In the genomic region with DNA sequence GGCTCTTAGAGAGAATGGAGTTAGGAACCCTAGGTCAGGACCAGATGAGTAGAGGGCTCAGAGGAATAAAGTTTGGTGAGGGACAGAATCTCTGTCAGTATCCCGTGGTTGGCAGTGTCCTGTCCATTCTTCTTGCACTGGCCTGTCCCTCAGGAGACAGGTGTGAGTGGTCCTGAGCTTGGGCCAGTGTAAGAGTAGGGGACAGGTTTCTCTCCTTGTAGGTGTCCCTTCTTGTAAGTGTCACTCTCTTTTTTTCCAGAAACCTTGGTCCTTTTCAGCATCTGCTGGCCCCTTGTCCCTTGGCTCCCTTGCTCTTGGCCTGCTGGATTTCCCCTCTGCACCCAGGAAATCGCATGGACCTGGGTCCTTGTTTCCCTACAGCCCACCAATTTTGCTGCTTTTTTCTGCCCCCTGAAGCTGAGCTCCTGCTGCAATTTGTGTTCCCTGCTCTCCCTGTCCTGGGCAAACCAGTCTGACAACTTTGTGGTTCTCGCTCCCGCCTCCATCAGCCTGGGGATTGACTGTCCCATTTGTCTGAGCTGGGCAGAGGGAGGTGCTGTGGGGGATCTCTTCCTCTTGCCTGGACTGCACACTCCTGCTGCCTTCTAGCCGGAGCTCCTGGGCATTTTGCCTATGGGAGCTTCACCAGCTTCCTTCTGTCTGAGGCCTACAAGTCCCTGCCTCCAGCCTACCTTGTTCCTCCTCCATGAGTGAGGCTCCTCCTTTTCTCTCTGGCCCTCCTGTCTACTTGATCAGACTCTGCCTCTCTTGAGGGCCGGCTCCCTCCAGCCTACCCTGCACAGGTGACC, we compare ENCODE assay signal across 8 cellular contexts. TPM values are rescaled to one million over a fixed set of nuclear protein-coding genes. Genes with fewer than 3 reads are reported as not detected.
A peak's percentile ranks its signal among the peaks of the same experiment; 100 is the strongest.
DNase-seq lines count a peak whose midpoint lies in the region; ATAC-seq and TF ChIP-seq lines count a peak whose summit lies in the region.

No MANE protein-coding gene starts in this region.

- no peak for DNase-seq in Right ventricle myocardium inferior (ENCODE audit: missing footprints)
- no peak for DNase-seq in cardiac septum (ENCODE audit: low spot score)
- peak; percentile 46 for DNase-seq in fibroblast of peridontal ligament (ENCODE audit: extremely low read depth)
- no peak for DNase-seq in neural crest cell (ENCODE audit: low read depth, low spot score)
- no peak for DNase-seq in NK-92 (lab: John Stamatoyannopoulos, UW; ENCODE audit: unreplicated experiment)
- no peak for DNase-seq in SKM-1 treated with dmso at 0.1 percent for 144 hours (lab: John Stamatoyannopoulos, UW; ENCODE audit: unreplicated experiment)

- H3K4me1 Mint-ChIP-seq in neural crest cell = peaks cover 88% of the 10 kb centered on the region

- intact Hi-C loops in Right ventricle myocardium inferior (cut with DNase I) (no loop called here), cardiac septum (cut with DNase I) (no loop called here)

- TF ChIP-seq CTCF in neural crest cell (conservative IDR thresholded peaks at IDR 0.05) = no peak

- H3K27ac Mint-ChIP-seq in neural crest cell (ENCODE audit: unreplicated experiment) = peak overlapping the region; percentile 10

- no peaks in the 10 kb centered on the region for H3K36me3 Mint-ChIP-seq in neural crest cell (ENCODE audit: low read depth)

- H3K4me3 Mint-ChIP-seq in neural crest cell = peak overlapping the region; percentile 55

- H3K9me3 Mint-ChIP-seq in neural crest cell = no peaks in the 10 kb centered on the region

- ATAC-seq in Right ventricle myocardium inferior (peak; percentile 21), SK-N-SH treated with all-trans-retinoic acid at 6 μM for 48 hours (peak; percentile 65), HG03280 (IDR thresholded peaks at IDR 0.05; ENCODE audit: unreplicated experiment) (no peak)

- H3K27me3 Mint-ChIP-seq in neural crest cell (ENCODE audit: low read depth) = no peaks in the 10 kb centered on the region

TF ChIP-seq in SK-N-SH treated with all-trans-retinoic acid at 6 μM for 48 hours, 23 proteins besides CTCF, POLR2A, EP300 and RAD21:
- TF ChIP-seq, protein P1, sequence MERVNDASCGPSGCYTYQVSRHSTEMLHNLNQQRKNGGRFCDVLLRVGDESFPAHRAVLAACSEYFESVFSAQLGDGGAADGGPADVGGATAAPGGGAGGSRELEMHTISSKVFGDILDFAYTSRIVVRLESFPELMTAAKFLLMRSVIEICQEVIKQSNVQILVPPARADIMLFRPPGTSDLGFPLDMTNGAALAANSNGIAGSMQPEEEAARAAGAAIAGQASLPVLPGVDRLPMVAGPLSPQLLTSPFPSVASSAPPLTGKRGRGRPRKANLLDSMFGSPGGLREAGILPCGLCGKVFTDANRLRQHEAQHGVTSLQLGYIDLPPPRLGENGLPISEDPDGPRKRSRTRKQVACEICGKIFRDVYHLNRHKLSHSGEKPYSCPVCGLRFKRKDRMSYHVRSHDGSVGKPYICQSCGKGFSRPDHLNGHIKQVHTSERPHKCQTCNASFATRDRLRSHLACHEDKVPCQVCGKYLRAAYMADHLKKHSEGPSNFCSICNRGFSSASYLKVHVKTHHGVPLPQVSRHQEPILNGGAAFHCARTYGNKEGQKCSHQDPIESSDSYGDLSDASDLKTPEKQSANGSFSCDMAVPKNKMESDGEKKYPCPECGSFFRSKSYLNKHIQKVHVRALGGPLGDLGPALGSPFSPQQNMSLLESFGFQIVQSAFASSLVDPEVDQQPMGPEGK (CRISPR knock-in tag; IDR thresholded peaks at IDR 0.05; ENCODE audit: borderline replicate concordance) = no peak
- no peak for TF ChIP-seq ZNF565 (CRISPR knock-in tag; conservative IDR thresholded peaks at IDR 0.05; ENCODE audit: low read depth)
- TF ChIP-seq, protein P2, sequence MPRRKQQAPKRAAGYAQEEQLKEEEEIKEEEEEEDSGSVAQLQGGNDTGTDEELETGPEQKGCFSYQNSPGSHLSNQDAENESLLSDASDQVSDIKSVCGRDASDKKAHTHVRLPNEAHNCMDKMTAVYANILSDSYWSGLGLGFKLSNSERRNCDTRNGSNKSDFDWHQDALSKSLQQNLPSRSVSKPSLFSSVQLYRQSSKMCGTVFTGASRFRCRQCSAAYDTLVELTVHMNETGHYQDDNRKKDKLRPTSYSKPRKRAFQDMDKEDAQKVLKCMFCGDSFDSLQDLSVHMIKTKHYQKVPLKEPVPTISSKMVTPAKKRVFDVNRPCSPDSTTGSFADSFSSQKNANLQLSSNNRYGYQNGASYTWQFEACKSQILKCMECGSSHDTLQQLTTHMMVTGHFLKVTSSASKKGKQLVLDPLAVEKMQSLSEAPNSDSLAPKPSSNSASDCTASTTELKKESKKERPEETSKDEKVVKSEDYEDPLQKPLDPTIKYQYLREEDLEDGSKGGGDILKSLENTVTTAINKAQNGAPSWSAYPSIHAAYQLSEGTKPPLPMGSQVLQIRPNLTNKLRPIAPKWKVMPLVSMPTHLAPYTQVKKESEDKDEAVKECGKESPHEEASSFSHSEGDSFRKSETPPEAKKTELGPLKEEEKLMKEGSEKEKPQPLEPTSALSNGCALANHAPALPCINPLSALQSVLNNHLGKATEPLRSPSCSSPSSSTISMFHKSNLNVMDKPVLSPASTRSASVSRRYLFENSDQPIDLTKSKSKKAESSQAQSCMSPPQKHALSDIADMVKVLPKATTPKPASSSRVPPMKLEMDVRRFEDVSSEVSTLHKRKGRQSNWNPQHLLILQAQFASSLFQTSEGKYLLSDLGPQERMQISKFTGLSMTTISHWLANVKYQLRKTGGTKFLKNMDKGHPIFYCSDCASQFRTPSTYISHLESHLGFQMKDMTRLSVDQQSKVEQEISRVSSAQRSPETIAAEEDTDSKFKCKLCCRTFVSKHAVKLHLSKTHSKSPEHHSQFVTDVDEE (CRISPR knock-in tag; IDR thresholded peaks at IDR 0.05) = no peak
- TF ChIP-seq ZFP3 (CRISPR knock-in tag; IDR thresholded peaks at IDR 0.05) = no peak
- no peak for TF ChIP-seq RARB (CRISPR knock-in tag; IDR thresholded peaks at IDR 0.05)
- no peak for TF ChIP-seq TOX (CRISPR knock-in tag; IDR thresholded peaks at IDR 0.05; ENCODE audit: borderline replicate concordance)
- no peak for TF ChIP-seq ZNF70 (CRISPR knock-in tag; IDR thresholded peaks at IDR 0.05)
- TF ChIP-seq GLIS3 (CRISPR knock-in tag; IDR thresholded peaks at IDR 0.05) = no peak
- TF ChIP-seq ARNTL (CRISPR knock-in tag; IDR thresholded peaks at IDR 0.05; ENCODE audit: borderline replicate concordance, low read depth) = no peak
- TF ChIP-seq, protein P3, sequence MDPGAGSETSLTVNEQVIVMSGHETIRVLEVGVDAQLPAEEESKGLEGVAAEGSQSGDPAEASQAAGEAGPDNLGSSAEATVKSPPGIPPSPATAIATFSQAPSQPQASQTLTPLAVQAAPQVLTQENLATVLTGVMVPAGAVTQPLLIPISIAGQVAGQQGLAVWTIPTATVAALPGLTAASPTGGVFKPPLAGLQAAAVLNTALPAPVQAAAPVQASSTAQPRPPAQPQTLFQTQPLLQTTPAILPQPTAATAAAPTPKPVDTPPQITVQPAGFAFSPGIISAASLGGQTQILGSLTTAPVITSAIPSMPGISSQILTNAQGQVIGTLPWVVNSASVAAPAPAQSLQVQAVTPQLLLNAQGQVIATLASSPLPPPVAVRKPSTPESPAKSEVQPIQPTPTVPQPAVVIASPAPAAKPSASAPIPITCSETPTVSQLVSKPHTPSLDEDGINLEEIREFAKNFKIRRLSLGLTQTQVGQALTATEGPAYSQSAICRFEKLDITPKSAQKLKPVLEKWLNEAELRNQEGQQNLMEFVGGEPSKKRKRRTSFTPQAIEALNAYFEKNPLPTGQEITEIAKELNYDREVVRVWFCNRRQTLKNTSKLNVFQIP (CRISPR knock-in tag; IDR thresholded peaks at IDR 0.05; ENCODE audit: borderline replicate concordance, low read depth) = no peak
- TF ChIP-seq TCF4 (CRISPR knock-in tag; IDR thresholded peaks at IDR 0.05; ENCODE audit: borderline replicate concordance) = no peak
- no peak for TF ChIP-seq ZC3H10 (CRISPR knock-in tag; IDR thresholded peaks at IDR 0.05)
- TF ChIP-seq, protein P4, sequence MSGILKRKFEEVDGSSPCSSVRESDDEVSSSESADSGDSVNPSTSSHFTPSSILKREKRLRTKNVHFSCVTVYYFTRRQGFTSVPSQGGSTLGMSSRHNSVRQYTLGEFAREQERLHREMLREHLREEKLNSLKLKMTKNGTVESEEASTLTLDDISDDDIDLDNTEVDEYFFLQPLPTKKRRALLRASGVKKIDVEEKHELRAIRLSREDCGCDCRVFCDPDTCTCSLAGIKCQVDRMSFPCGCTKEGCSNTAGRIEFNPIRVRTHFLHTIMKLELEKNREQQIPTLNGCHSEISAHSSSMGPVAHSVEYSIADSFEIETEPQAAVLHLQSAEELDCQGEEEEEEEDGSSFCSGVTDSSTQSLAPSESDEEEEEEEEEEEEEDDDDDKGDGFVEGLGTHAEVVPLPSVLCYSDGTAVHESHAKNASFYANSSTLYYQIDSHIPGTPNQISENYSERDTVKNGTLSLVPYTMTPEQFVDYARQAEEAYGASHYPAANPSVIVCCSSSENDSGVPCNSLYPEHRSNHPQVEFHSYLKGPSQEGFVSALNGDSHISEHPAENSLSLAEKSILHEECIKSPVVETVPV (CRISPR knock-in tag; IDR thresholded peaks at IDR 0.05) = no peak
- no peak for TF ChIP-seq OSR1 (CRISPR knock-in tag; IDR thresholded peaks at IDR 0.05)
- TF ChIP-seq SNAI2 (CRISPR knock-in tag; IDR thresholded peaks at IDR 0.05) = no peak
- no peak for TF ChIP-seq CSDC2 (CRISPR knock-in tag; IDR thresholded peaks at IDR 0.05)
- TF ChIP-seq PPARA (CRISPR knock-in tag; IDR thresholded peaks at IDR 0.05; ENCODE audit: borderline replicate concordance) = no peak

RNA-seq across cellular contexts. Expression of a gene that starts 6.5 kb away (rescaled TPM):
- total RNA-seq in Right ventricle myocardium inferior (38.7 TPM), cardiac septum (20.1 TPM), neural crest cell (140 and 144 TPM in 2 replicates)

RNA-seq across cellular contexts. Expression of a gene that starts 52.3 kb away (rescaled TPM):
- 102 TPM for total RNA-seq in Right ventricle myocardium inferior
- total RNA-seq in cardiac septum = 54.3 TPM
- 156 and 161 TPM in 2 replicates for total RNA-seq in neural crest cell
